22 cellular contexts compared by ENCODE assay signal in genomic region chr4:88755454-88755853, GRCh38. TPM values are rescaled to one million over a fixed set of nuclear protein-coding genes. Genes with fewer than 3 reads are reported as not detected.
DNase-seq lines count a peak whose midpoint lies in the region; TF ChIP-seq lines count a peak whose summit lies in the region.
"Had no signal": no experiment of that assay in that cellular context is flagged by ENCODE, and none has a peak within 500 bp of the region (broad histone marks: within the 10 kb centered on the region; RNA-seq: fewer than 3 reads in every experiment).

No MANE protein-coding gene starts in this region.

- peaks cover 31% of the 10 kb centered on the region for H3K4me1 ChIP-seq in hepatocyte (ENCODE audit: insufficient read depth)
- peaks cover 2 to 62% (median 46%) of the 10 kb centered on the region in 4 donors for H3K4me1 ChIP-seq in liver (ENCODE audit: control insufficient read depth in 4 of 4, insufficient read depth in 4 of 4, low read length in 3 of 4)
- peaks cover 6 to 74% (median 47%) of the 10 kb centered on the region in 5 donors for H3K4me1 ChIP-seq in subcutaneous abdominal adipose tissue (ENCODE audit: control insufficient read depth in 5 of 5, insufficient read depth in 5 of 5, low read length in 5 of 5)
- no peaks in the 10 kb centered on the region for H3K4me1 ChIP-seq in ovary (ENCODE audit: insufficient read depth)
- H3K4me1 ChIP-seq: BLaER1 treated with 17β-estradiol and CSF1 and Interleukin-3, amounts not matched to agents 10 nM and 100 nM had no signal

- H3K27me3 ChIP-seq in hepatocyte (no peaks in the 10 kb centered on the region), liver (ENCODE audit: control insufficient read depth in 4 of 4, insufficient read depth in 4 of 4, low read length in 3 of 4) (no peaks in the 10 kb centered on the region), subcutaneous abdominal adipose tissue (ENCODE audit: control insufficient read depth in 5 of 5, insufficient read depth in 4 of 5, low read length in 5 of 5) (no peaks in the 10 kb centered on the region), ovary (no peaks in the 10 kb centered on the region)
- H3K27me3 ChIP-seq: BE2C; BLaER1 treated with 17β-estradiol and CSF1 and Interleukin-3, amounts not matched to agents 10 nM and 100 nM had no signal

- H3K9me3 ChIP-seq in hepatocyte (ENCODE audit: low read depth) (no peaks in the 10 kb centered on the region), liver (ENCODE audit: control insufficient read depth in 4 of 4, low read length in 3 of 4) (no peaks in the 10 kb centered on the region), subcutaneous abdominal adipose tissue (ENCODE audit: control insufficient read depth in 5 of 5, low read length in 5 of 5) (no peaks in the 10 kb centered on the region), ovary (no peaks in the 10 kb centered on the region)
- H3K9me3 ChIP-seq: A549; BE2C; BLaER1 treated with 17β-estradiol and CSF1 and Interleukin-3, amounts not matched to agents 10 nM and 100 nM; HAP-1 had no signal

- no peaks in the 10 kb centered on the region for H4K20me1 ChIP-seq in hepatocyte (ENCODE audit: insufficient read depth, poor library complexity, severe bottlenecking)

- intact Hi-C loops in ovary (cut with DNase I) = no loop called here

- H3K27ac ChIP-seq in VCaP = peak overlapping the region; percentile 50
- no peak overlapping the region for H3K27ac ChIP-seq in hepatocyte
- peak overlapping the region; percentile 71 to 86 for H3K27ac ChIP-seq in liver (ENCODE audit: low read depth in 1 of 2, low read length in 2 of 2)
- peak overlapping the region; percentile 64 for H3K27ac ChIP-seq in subcutaneous abdominal adipose tissue (ENCODE audit: low read depth, low read length)
- no peak overlapping the region for H3K27ac ChIP-seq in ovary
- H3K27ac ChIP-seq: BLaER1 treated with 17β-estradiol and CSF1 and Interleukin-3, amounts not matched to agents 10 nM and 100 nM had no signal

- DNase-seq in hepatocyte (ENCODE audit: low spot score) (no peak), HUDEP-2 (lab: John Stamatoyannopoulos, UW; ENCODE audit: unreplicated experiment in 76 of 76) (no peak), ovary (no peak)
- DNase-seq in activated CD4-positive, alpha-beta T cell treated with anti-CD3 and anti-CD28 coated beads for 4 hours = no peak
- DNase-seq in effector CD8-positive, alpha-beta T cell (lab: John Stamatoyannopoulos, UW) = no peak
- DNase-seq: 8988T; ACHN; AML-193; BE2C; Calu3; CD4-positive, alpha-beta T cell; COR-L47; DND-41; HFFc6 had no signal

- no peak for TF ChIP-seq POLR2A in ovary (IDR thresholded peaks at IDR 0.05)

- H3K36me3 ChIP-seq in hepatocyte (replicated peaks; ENCODE audit: insufficient read depth, low read depth) = no peaks in the 10 kb centered on the region
- H3K36me3 ChIP-seq in liver (ENCODE audit: control insufficient read depth in 4 of 4, insufficient read depth in 3 of 4, low read depth in 1 of 4, low read length in 3 of 4) = no peaks in the 10 kb centered on the region
- H3K36me3 ChIP-seq in subcutaneous abdominal adipose tissue (ENCODE audit: control insufficient read depth in 5 of 5, insufficient read depth in 5 of 5, low read length in 5 of 5) = peaks cover 15 to 55% (median 34%) of the 10 kb centered on the region in 5 donors
- H3K36me3 ChIP-seq in ovary = no peaks in the 10 kb centered on the region
- H3K36me3 ChIP-seq: HAP-1 had no signal

- H3K9me2 ChIP-seq in hepatocyte (replicated peaks; ENCODE audit: insufficient read depth) = no peaks in the 10 kb centered on the region

- no peaks in the 10 kb centered on the region for H3K79me2 ChIP-seq in hepatocyte

- H3K4me3 ChIP-seq in hepatocyte = no peak overlapping the region
- H3K4me3 ChIP-seq in liver (ENCODE audit: low read depth in 1 of 3, low read length in 3 of 3) = peak overlapping the region in 1 of 3 donors; percentile 13
- no peak overlapping the region for H3K4me3 ChIP-seq in subcutaneous abdominal adipose tissue (ENCODE audit: low read depth in 1 of 5, low read length in 5 of 5)
- no peak overlapping the region for H3K4me3 ChIP-seq in ovary
- H3K4me3 ChIP-seq: A549; BLaER1 treated with 17β-estradiol and CSF1 and Interleukin-3, amounts not matched to agents 10 nM and 100 nM; GM23338; HAP-1 had no signal

- WGBS in hepatocyte (ENCODE audit: low lambda C conversion rate, missing lambda C conversion rate) = 91% methylated on average over 1 of the region's 1 CpG
- whole genome bisulfite sequencing in liver = 47% methylated on average over 1 of the region's 1 CpG
- WGBS in ovary, 3 donors = 96 to 98% (median 97%) methylated on average over 1 of the region's 1 CpG

- TF ChIP-seq CTCF in VCaP (conservative IDR thresholded peaks at IDR 0.05) (no peak), hepatocyte (IDR thresholded peaks at IDR 0.05; ENCODE audit: poor library complexity) (no peak), liver (IDR thresholded peaks at IDR 0.05; ENCODE audit: low read depth, low read length, missing input control) (no peak), ovary (IDR thresholded peaks at IDR 0.05) (no peak)

- no peak for TF ChIP-seq RAD21 in liver (IDR thresholded peaks at IDR 0.05)

- H2AFZ ChIP-seq in hepatocyte = no peak overlapping the region
- H2AFZ ChIP-seq: GM23338 had no signal

- H3K9ac ChIP-seq in liver (ENCODE audit: low read depth in 1 of 2, low read length in 2 of 2) = peak overlapping the region in 1 of 2 donors; percentile 77
- H3K9ac ChIP-seq in subcutaneous abdominal adipose tissue (ENCODE audit: low read length in 5 of 5) = no peak overlapping the region
- H3K9ac ChIP-seq: BLaER1 treated with 17β-estradiol and CSF1 and Interleukin-3, amounts not matched to agents 10 nM and 100 nM had no signal

- no peak for TF ChIP-seq EP300 in ovary (IDR thresholded peaks at IDR 0.05)

- H3K4me2 ChIP-seq in hepatocyte = peak overlapping the region; percentile 15
- H3K4me2 ChIP-seq: BLaER1 treated with 17β-estradiol and CSF1 and Interleukin-3, amounts not matched to agents 10 nM and 100 nM; GM23338 had no signal

TF ChIP-seq in liver, 16 proteins besides CTCF, POLR2A, EP300 and RAD21:
- no peak for TF ChIP-seq EGR1 (IDR thresholded peaks at IDR 0.05; ENCODE audit: low read depth in 2 of 2)
- TF ChIP-seq JUND (IDR thresholded peaks at IDR 0.05) = no peak
- TF ChIP-seq FOXA2 (IDR thresholded peaks at IDR 0.05) = no peak
- no peak for TF ChIP-seq GABPA (IDR thresholded peaks at IDR 0.05 in 1 of 2, conservative IDR thresholded peaks at IDR 0.05 in 1 of 2)
- TF ChIP-seq YY1 (IDR thresholded peaks at IDR 0.05) = no peak
- TF ChIP-seq HNF4A (conservative IDR thresholded peaks at IDR 0.05) = no peak
- no peak for TF ChIP-seq ATF3 (IDR thresholded peaks at IDR 0.05)
- TF ChIP-seq NR2F2 (IDR thresholded peaks at IDR 0.05) = no peak
- TF ChIP-seq REST (IDR thresholded peaks at IDR 0.05) = no peak
- no peak for TF ChIP-seq HNF4G (IDR thresholded peaks at IDR 0.05)
- TF ChIP-seq TAF1 (conservative IDR thresholded peaks at IDR 0.05) = no peak
- TF ChIP-seq ZBTB33 (IDR thresholded peaks at IDR 0.05) = no peak

RNA-seq across cellular contexts. Expression of gene NAP1L5, which starts 57.8 kb away (rescaled TPM):
- total RNA-seq in hepatocyte (6.5 and 7.4 TPM in 2 replicates), liver (10 to 100 TPM in 1 of 2 donors, 1 to 10 TPM in 1; 2.0 to 10.0 TPM), ovary (10 to 100 TPM in 5 of 7 donors, 1 to 10 TPM in 2; 9.1 to 18.3 (median 11.4) TPM)
- polyA plus RNA-seq in hepatocyte (4.9 and 8.0 TPM in 2 replicates), liver (1 to 10 TPM; 2.9 TPM), ovary (10 to 100 TPM in 1 of 2 donors, 1 to 10 TPM in 1; 7.6 to 16.3 TPM)
- total RNA-seq: Calu3, H4 had no signal

Comparison
In these comparisons a context has a peak if more than half of its experiments do, and no peak if none do; other contexts are left out.
1. H3K27ac ChIP-seq: peak in VCaP (single experiment), liver (2 of 2) and subcutaneous abdominal adipose tissue (single experiment); none in hepatocyte (single experiment) and ovary (0 of 2).